In the genomic region with DNA sequence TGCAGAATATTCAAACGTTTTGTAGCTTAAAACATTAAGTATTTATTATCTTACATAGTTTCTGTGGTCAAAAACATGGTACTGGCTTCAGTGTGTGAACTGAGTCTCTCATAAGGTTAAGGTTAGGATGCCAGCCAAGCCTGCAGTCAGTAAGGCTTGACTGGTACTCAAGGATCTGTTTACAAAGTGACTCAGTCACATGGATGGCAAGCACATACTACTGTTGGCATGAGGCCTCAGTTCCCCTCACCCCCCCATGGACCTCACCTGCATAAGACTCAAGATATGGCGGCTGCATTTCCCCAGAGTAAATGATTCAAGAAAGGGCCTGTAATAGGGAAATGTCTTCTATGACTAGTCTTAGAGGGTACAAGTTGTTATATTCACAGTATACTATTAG, we compare ENCODE assay signal across 22 cellular contexts.
A peak's percentile ranks its signal among the peaks of the same experiment; 100 is the strongest.
DNase-seq lines count a peak whose midpoint lies in the region; ATAC-seq and TF ChIP-seq lines count a peak whose summit lies in the region.
"Had no signal": no experiment of that assay in that cellular context is flagged by ENCODE, and none has a peak within 500 bp of the region (broad histone marks: within the 10 kb centered on the region; RNA-seq: fewer than 3 reads in every experiment).

No MANE protein-coding gene starts in this region.

- H3K4me1 ChIP-seq in upper lobe of left lung, result peaks cover 0 to 6% (median 0%) of the 10 kb centered on the region in 4 donors

- WGBS in upper lobe of left lung, 2 donors, result 35 to 56% methylated on average over 2 of the region's 2 CpGs

- H3K36me3 Mint-ChIP-seq in activated CD4-positive, alpha-beta memory T cell treated with anti-CD3 and anti-CD28 coated beads, Interleukin-2, amount 10 ng/mL, durations not matched to agents 7 days and 5 days (ENCODE audit: low read depth), result no peaks in the 10 kb centered on the region

- no peak for TF ChIP-seq EP300 in upper lobe of left lung (IDR thresholded peaks at IDR 0.05)

- no peak for TF ChIP-seq CTCF in kidney epithelial cell (IDR thresholded peaks at IDR 0.05; ENCODE audit: insufficient read depth, low read length, poor library complexity, severe bottlenecking)
- TF ChIP-seq CTCF in upper lobe of left lung (IDR thresholded peaks at IDR 0.05), result no peak

- H3K27me3 ChIP-seq in kidney epithelial cell (ENCODE audit: control insufficient read depth, insufficient read depth, low read length), result no peaks in the 10 kb centered on the region
- H3K27me3 ChIP-seq in upper lobe of left lung, result no peaks in the 10 kb centered on the region

- POLR2A ChIA-PET in activated CD4-positive, alpha-beta memory T cell treated with anti-CD3 and anti-CD28 coated beads, Interleukin-2, amount 10 ng/mL, durations not matched to agents 7 days and 5 days (lab: Charles Lee), result no interaction called here

- no peak overlapping the region for H3K4me3 Mint-ChIP-seq in activated CD4-positive, alpha-beta memory T cell treated with anti-CD3 and anti-CD28 coated beads, Interleukin-2, amount 10 ng/mL, durations not matched to agents 7 days and 5 days
- H3K4me3 Mint-ChIP-seq: B cell had no signal

- CTCF ChIA-PET in activated CD4-positive, alpha-beta memory T cell treated with anti-CD3 and anti-CD28 coated beads, Interleukin-2, amount 10 ng/mL, durations not matched to agents 7 days and 5 days (lab: Charles Lee), result no interaction called here

- H3K36me3 ChIP-seq in kidney epithelial cell (ENCODE audit: control insufficient read depth, insufficient read depth, low read length) (no peaks in the 10 kb centered on the region), upper lobe of left lung (no peaks in the 10 kb centered on the region)

- H3K9me3 ChIP-seq in upper lobe of left lung, result no peaks in the 10 kb centered on the region

- no peak overlapping the region for H3K27ac ChIP-seq in upper lobe of left lung
- H3K27ac ChIP-seq: PC-9, RWPE1 had no signal

- no peaks in the 10 kb centered on the region for H3K27me3 Mint-ChIP-seq in activated CD4-positive, alpha-beta memory T cell treated with anti-CD3 and anti-CD28 coated beads, Interleukin-2, amount 10 ng/mL, durations not matched to agents 7 days and 5 days
- H3K27me3 Mint-ChIP-seq: B cell had no signal

- peak; percentile 24 to 70 for ATAC-seq in upper lobe of left lung (ENCODE audit: low FRiP score in 2 of 2)
- ATAC-seq: HepG2, SK-N-SH treated with all-trans-retinoic acid at 6 μM for 48 hours had no signal

- H3K9me3 Mint-ChIP-seq in activated CD4-positive, alpha-beta memory T cell treated with anti-CD3 and anti-CD28 coated beads, Interleukin-2, amount 10 ng/mL, durations not matched to agents 7 days and 5 days, result peaks cover 19% of the 10 kb centered on the region

- H3K27ac Mint-ChIP-seq in activated CD4-positive, alpha-beta memory T cell treated with anti-CD3 and anti-CD28 coated beads, Interleukin-2, amount 10 ng/mL, durations not matched to agents 7 days and 5 days, result no peak overlapping the region
- H3K27ac Mint-ChIP-seq: B cell had no signal

- TF ChIP-seq POLR2A in upper lobe of left lung (IDR thresholded peaks at IDR 0.05), result no peak

- H3K4me3 ChIP-seq in kidney epithelial cell (ENCODE audit: low read depth, low read length) (no peak overlapping the region), upper lobe of left lung (no peak overlapping the region)
- H3K4me3 ChIP-seq: PC-9 had no signal

- DNase-seq in NCI-H510A treated with DMSO at 0.1 percent for 48 hours (lab: John Stamatoyannopoulos, UW), result peak; percentile 24
- no peak for DNase-seq in NCI-H510A (lab: John Stamatoyannopoulos, UW)
- DNase-seq in NCI-H2196 (lab: John Stamatoyannopoulos, UW; ENCODE audit: unreplicated experiment), result peak; percentile 50
- DNase-seq in kidney epithelial cell (ENCODE audit: low read depth), result peak; percentile 12
- DNase-seq in upper lobe of left lung, result peak in 1 of 2 donors; percentile 57
- no peak for DNase-seq in amniotic stem cell (lab: John Stamatoyannopoulos, UW)
- no peak for DNase-seq in activated CD4-positive, alpha-beta memory T cell treated with anti-CD3 and anti-CD28 coated beads, Interleukin-2, amount 10 ng/mL, durations not matched to agents 7 days and 5 days
- no peak for DNase-seq in activated CD4-positive, alpha-beta T cell treated with anti-CD3 and anti-CD28 coated beads for 1 hour
- DNase-seq: COR-L47, DMS79, KBM-7, NCI-H1417, NCI-H187, NCI-H2171 treated with DMSO at 0.1 percent for 48 hours, NCI-H524, NCI-H82, PC-9, SIG-M5 had no signal

- H3K4me1 Mint-ChIP-seq in activated CD4-positive, alpha-beta memory T cell treated with anti-CD3 and anti-CD28 coated beads, Interleukin-2, amount 10 ng/mL, durations not matched to agents 7 days and 5 days, result no peaks in the 10 kb centered on the region
- H3K4me1 Mint-ChIP-seq: B cell had no signal

Comparison
In these comparisons a context has a peak if more than half of its experiments do, and no peak if none do; other contexts are left out.
1. DNase-seq: peak in NCI-H510A treated with DMSO at 0.1 percent for 48 hours (single experiment), NCI-H2196 (single experiment) and kidney epithelial cell (single experiment); none in NCI-H510A (single experiment), amniotic stem cell (single experiment), activated CD4-positive, alpha-beta memory T cell treated with anti-CD3 and anti-CD28 coated beads, Interleukin-2, amount 10 ng/mL, durations not matched to agents 7 days and 5 days (single experiment) and activated CD4-positive, alpha-beta T cell treated with anti-CD3 and anti-CD28 coated beads for 1 hour (single experiment).